ENCODE assay signal across 2 cellular contexts in genomic region chr12:104143002-104143401, GRCh38.
TF ChIP-seq lines count a peak whose summit lies in the region.

No MANE protein-coding gene starts in this region.

TF ChIP-seq in HepG2, 621 proteins besides CTCF, POLR2A, EP300 and RAD21:
- TF ChIP-seq ZKSCAN1 (IDR thresholded peaks at IDR 0.05; ENCODE audit: low read length) (peak; percentile 65; the same call in 1 of the 2 replicates), POLR2G (IDR thresholded peaks at IDR 0.05; ENCODE audit: low read depth, low read length) (no peak)
TF ChIP-seq in HepG2: peak in this region for 1.

TF ChIP-seq in K562, 482 proteins besides CTCF, POLR2A, EP300 and RAD21:
- peak; percentile 78; the same call in 1 of the 2 replicates for TF ChIP-seq ZKSCAN1 (IDR thresholded peaks at IDR 0.05; ENCODE audit: low read depth, low read length)
- no peak for TF ChIP-seq RBM39 (optimal IDR thresholded peaks at IDR 0.05; ENCODE audit: low read depth, low read length)
